ENCODE assay signal across 20 cellular contexts in the genomic region with DNA sequence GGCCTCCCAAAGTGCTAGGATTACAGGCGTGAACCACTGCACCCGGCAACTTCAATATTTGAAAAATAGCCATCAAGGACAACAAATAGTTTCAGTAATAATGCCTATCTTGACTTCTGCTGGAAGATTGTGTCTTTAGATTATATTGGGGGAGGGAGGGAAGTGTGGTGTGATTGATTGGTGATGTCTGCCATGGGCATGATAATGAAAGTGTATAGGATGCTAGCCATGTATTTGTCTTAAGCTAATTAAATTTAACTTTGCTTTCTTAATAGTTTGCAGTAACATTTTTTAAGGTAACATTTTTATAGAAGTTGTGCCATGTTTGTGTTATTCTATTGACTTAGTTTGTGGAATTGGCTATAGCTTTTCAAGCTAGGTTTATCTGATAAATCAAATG. TPM values are rescaled to one million over a fixed set of nuclear protein-coding genes. Genes with fewer than 3 reads are reported as not detected.
A peak's percentile ranks its signal among the peaks of the same experiment; 100 is the strongest.
DNase-seq lines count a peak whose midpoint lies in the region; ATAC-seq and TF ChIP-seq lines count a peak whose summit lies in the region.
"Had no signal": no experiment of that assay in that cellular context is flagged by ENCODE, and none has a peak within 500 bp of the region (broad histone marks: within the 10 kb centered on the region; RNA-seq: fewer than 3 reads in every experiment).

No MANE protein-coding gene starts in this region.

- 93 to 97% methylated on average over 2 of the region's 2 CpGs for WGBS in sigmoid colon, 2 donors

- peak overlapping the region; percentile 10 for H3K4me3 Mint-ChIP-seq in activated CD4-positive, alpha-beta T cell treated with anti-CD3 and anti-CD28 coated beads, Interleukin-2, amount 10 ng/mL, durations not matched to agents 7 days and 5 days
- H3K4me3 Mint-ChIP-seq in WTC11 (peak overlapping the region; percentile 12; the same call in 1 of the 2 replicates), natural killer cell (peak overlapping the region; percentile 62)
- H3K4me3 Mint-ChIP-seq: stimulated activated memory B cell treated with anti-CD40 and anti-IgM and Interleukin-4, amounts not matched to agents 10 μg/mL and 1 μg/mL and 100 μg/mL, for 72 hours had no signal

- H4K20me1 ChIP-seq in DND-41 (ENCODE audit: insufficient read depth, low read length): peaks cover 13% of the 10 kb centered on the region

- H3K27me3 Mint-ChIP-seq in activated CD4-positive, alpha-beta T cell treated with anti-CD3 and anti-CD28 coated beads, Interleukin-2, amount 10 ng/mL, durations not matched to agents 7 days and 5 days: no peaks in the 10 kb centered on the region
- H3K27me3 Mint-ChIP-seq in WTC11 (ENCODE audit: low read depth) (peaks cover 2% of the 10 kb centered on the region), natural killer cell (ENCODE audit: low read depth in 2 of 2) (no peaks in the 10 kb centered on the region)
- H3K27me3 Mint-ChIP-seq: stimulated activated memory B cell treated with anti-CD40 and anti-IgM and Interleukin-4, amounts not matched to agents 10 μg/mL and 1 μg/mL and 100 μg/mL, for 72 hours had no signal

- peaks cover 66% of the 10 kb centered on the region for H3K79me2 ChIP-seq in DND-41 (ENCODE audit: insufficient read depth, low read length)

- TF ChIP-seq POLR2A in sigmoid colon (IDR thresholded peaks at IDR 0.05): no peak

- CTCF ChIA-PET in activated CD4-positive, alpha-beta T cell treated with anti-CD3 and anti-CD28 coated beads, Interleukin-2, amount 10 ng/mL, durations not matched to agents 7 days and 5 days (lab: Charles Lee): interaction anchor here (0.8 to 1.0 kb wide), 2 partner anchors 9 to 10 kb away, joined by 3 read pairs; no protein-coding TSS in a partner anchor
- CTCF ChIA-PET in WTC11 (lab: Charles Lee): interaction anchor here (0.9 kb wide), 1 partner anchor 16 kb away, joined by 3 read pairs; no protein-coding TSS in a partner anchor

- H3K9me3 Mint-ChIP-seq in activated CD4-positive, alpha-beta T cell treated with anti-CD3 and anti-CD28 coated beads, Interleukin-2, amount 10 ng/mL, durations not matched to agents 7 days and 5 days: no peaks in the 10 kb centered on the region
- H3K9me3 Mint-ChIP-seq in WTC11 (no peaks in the 10 kb centered on the region), natural killer cell (no peaks in the 10 kb centered on the region)
- H3K9me3 Mint-ChIP-seq: stimulated activated memory B cell treated with anti-CD40 and anti-IgM and Interleukin-4, amounts not matched to agents 10 μg/mL and 1 μg/mL and 100 μg/mL, for 72 hours had no signal

- intact Hi-C loops in natural killer cell (cut with micrococcal nuclease): no loop called here
- intact Hi-C loops in sigmoid colon (cut with DNase I): no loop called here

- no peak overlapping the region for H2AFZ ChIP-seq in DND-41 (ENCODE audit: low read depth, low read length)

- H3K4me1 Mint-ChIP-seq in activated CD4-positive, alpha-beta T cell treated with anti-CD3 and anti-CD28 coated beads, Interleukin-2, amount 10 ng/mL, durations not matched to agents 7 days and 5 days: peaks cover 48% of the 10 kb centered on the region
- H3K4me1 Mint-ChIP-seq in WTC11 (peaks cover 60% of the 10 kb centered on the region), natural killer cell (peaks cover 66 to 69% of the 10 kb centered on the region in 2 donors)

- H3K9me3 ChIP-seq in DND-41 (ENCODE audit: insufficient read depth, low read length, severe bottlenecking): no peaks in the 10 kb centered on the region
- H3K9me3 ChIP-seq in sigmoid colon: no peaks in the 10 kb centered on the region
- H3K9me3 ChIP-seq: A549, upper lobe of left lung had no signal

- ATAC-seq in DND-41 (ENCODE audit: insufficient read depth, low read depth) (no peak), WTC11 (no peak), natural killer cell (no peak), omental fat pad (ENCODE audit: low FRiP score) (no peak)
- ATAC-seq: A549; left cardiac atrium; stimulated activated memory B cell treated with anti-CD40 and anti-IgM and Interleukin-4, amounts not matched to agents 10 μg/mL and 1 μg/mL and 100 μg/mL, for 72 hours had no signal

- H3K4me3 ChIP-seq in DND-41 (ENCODE audit: low read depth in 1 of 2, low read length in 2 of 2): peak overlapping the region in 1 of 2 experiments; percentile 14; a peak in 1 of 4 replicates
- H3K4me3 ChIP-seq in sigmoid colon: peak overlapping the region in 1 of 4 donors; percentile 85
- H3K4me3 ChIP-seq: A549, smooth muscle cell, upper lobe of left lung had no signal

- no peak for TF ChIP-seq EP300 in sigmoid colon (IDR thresholded peaks at IDR 0.05)

- H3K4me2 ChIP-seq in DND-41 (ENCODE audit: insufficient read depth, low read length): peak overlapping the region; percentile 95
- H3K4me2 ChIP-seq: A549, smooth muscle cell had no signal

- DNase-seq in activated CD4-positive, alpha-beta T cell treated with anti-CD3 and anti-CD28 coated beads, Interleukin-2, amount 10 ng/mL, durations not matched to agents 7 days and 5 days: no peak
- DNase-seq in activated CD4-positive, alpha-beta T cell treated with anti-CD3 and anti-CD28 coated beads for 1 hour: no peak
- DNase-seq in DND-41: no peak
- DNase-seq in WTC11 (ENCODE audit: low spot score): no peak
- DNase-seq in natural killer cell: no peak
- DNase-seq in HuH-7 (ENCODE audit: low spot score): no peak
- no peak for DNase-seq in sigmoid colon
- DNase-seq in omental fat pad (ENCODE audit: low spot score): no peak
- DNase-seq: activated gamma-delta T cell treated with Interleukin-2 at 50 U/mL for 16 hours; COR-L47; HCEC 1CT; left cardiac atrium; NCI-H1048; NK-92 treated with Interleukin-12 subunit alpha and Interleukin-12 subunit beta, amount 100 ng/mL, for 24 hours; posterior cingulate gyrus; Right ventricle myocardium superior; upper lobe of left lung had no signal

- H3K4me1 ChIP-seq in DND-41 (ENCODE audit: insufficient read depth, low read length) (peaks cover 45% of the 10 kb centered on the region), sigmoid colon (peaks cover 0 to 51% (median 36%) of the 10 kb centered on the region in 4 donors)

- no peaks in the 10 kb centered on the region; the same call in 1 of the 2 replicates for H3K36me3 ChIP-seq in DND-41 (ENCODE audit: insufficient read depth, low read length)
- H3K36me3 ChIP-seq in sigmoid colon: no peaks in the 10 kb centered on the region
- H3K36me3 ChIP-seq: upper lobe of left lung had no signal

- peaks cover 3% of the 10 kb centered on the region for H3K36me3 Mint-ChIP-seq in activated CD4-positive, alpha-beta T cell treated with anti-CD3 and anti-CD28 coated beads, Interleukin-2, amount 10 ng/mL, durations not matched to agents 7 days and 5 days (ENCODE audit: low read depth)
- H3K36me3 Mint-ChIP-seq in WTC11 (no peaks in the 10 kb centered on the region), natural killer cell (no peaks in the 10 kb centered on the region)
- H3K36me3 Mint-ChIP-seq: stimulated activated memory B cell treated with anti-CD40 and anti-IgM and Interleukin-4, amounts not matched to agents 10 μg/mL and 1 μg/mL and 100 μg/mL, for 72 hours had no signal

- no peak overlapping the region for H3K9ac ChIP-seq in DND-41 (ENCODE audit: low read depth, low read length)

- H3K27me3 ChIP-seq in DND-41 (ENCODE audit: insufficient read depth, low read length, poor library complexity) (no peaks in the 10 kb centered on the region), sigmoid colon (no peaks in the 10 kb centered on the region)
- H3K27me3 ChIP-seq: upper lobe of left lung had no signal

- POLR2A ChIA-PET in activated CD4-positive, alpha-beta T cell treated with anti-CD3 and anti-CD28 coated beads, Interleukin-2, amount 10 ng/mL, durations not matched to agents 7 days and 5 days (lab: Charles Lee): no interaction called here
- POLR2A ChIA-PET in WTC11 (lab: Charles Lee): no interaction called here

- H3K27ac Mint-ChIP-seq in activated CD4-positive, alpha-beta T cell treated with anti-CD3 and anti-CD28 coated beads, Interleukin-2, amount 10 ng/mL, durations not matched to agents 7 days and 5 days: no peak overlapping the region
- H3K27ac Mint-ChIP-seq in WTC11: no peak overlapping the region
- H3K27ac Mint-ChIP-seq in natural killer cell: no peak overlapping the region
- H3K27ac Mint-ChIP-seq: stimulated activated memory B cell treated with anti-CD40 and anti-IgM and Interleukin-4, amounts not matched to agents 10 μg/mL and 1 μg/mL and 100 μg/mL, for 72 hours had no signal

- TF ChIP-seq CTCF in DND-41 (IDR thresholded peaks at IDR 0.05; ENCODE audit: borderline replicate concordance, extremely low read depth, low read length, poor library complexity, severe bottlenecking) (no peak), WTC11 (IDR thresholded peaks at IDR 0.05) (no peak), natural killer cell (IDR thresholded peaks at IDR 0.05) (no peak), sigmoid colon (IDR thresholded peaks at IDR 0.05) (no peak), omental fat pad (IDR thresholded peaks at IDR 0.05) (no peak)

- H3K27ac ChIP-seq in DND-41 (ENCODE audit: low read length) (no peak overlapping the region), sigmoid colon (no peak overlapping the region)
- H3K27ac ChIP-seq: A549, upper lobe of left lung had no signal

TF ChIP-seq in WTC11, 78 proteins besides CTCF, POLR2A, EP300 and RAD21 (continues in another document):
- TF ChIP-seq PRRX2 (CRISPR knock-in tag; IDR thresholded peaks at IDR 0.05) (no peak), ETV6 (CRISPR knock-in tag; IDR thresholded peaks at IDR 0.05) (no peak), SOX15 (CRISPR knock-in tag; IDR thresholded peaks at IDR 0.05) (no peak), TP53 (CRISPR knock-in tag; IDR thresholded peaks at IDR 0.05) (no peak), ZNF219 (CRISPR knock-in tag; IDR thresholded peaks at IDR 0.05; ENCODE audit: borderline replicate concordance) (no peak)
- TF ChIP-seq, protein P1, sequence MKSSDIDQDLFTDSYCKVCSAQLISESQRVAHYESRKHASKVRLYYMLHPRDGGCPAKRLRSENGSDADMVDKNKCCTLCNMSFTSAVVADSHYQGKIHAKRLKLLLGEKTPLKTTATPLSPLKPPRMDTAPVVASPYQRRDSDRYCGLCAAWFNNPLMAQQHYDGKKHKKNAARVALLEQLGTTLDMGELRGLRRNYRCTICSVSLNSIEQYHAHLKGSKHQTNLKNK (CRISPR knock-in tag; IDR thresholded peaks at IDR 0.05): no peak

RNA-seq across cellular contexts. Expression of gene JMY, which starts 4.6 kb away (rescaled TPM):
- total RNA-seq in activated CD4-positive, alpha-beta T cell treated with anti-CD3 and anti-CD28 coated beads, Interleukin-2, amount 10 ng/mL, durations not matched to agents 7 days and 5 days: 1 to 10 TPM; 4.5 to 4.8 TPM
- 12.4 to 12.5 TPM (median 12.4 TPM) in 3 replicates for total RNA-seq in WTC11 (2021)
- total RNA-seq in natural killer cell: 10 to 100 TPM; 27.6 to 30.4 (median 28.7) TPM
- 10 to 100 TPM; 33.2 to 58.7 (median 39.2) TPM for total RNA-seq in sigmoid colon
- polyA plus RNA-seq in sigmoid colon: 1 to 10 TPM; 1.4 to 3.8 (median 1.8) TPM
- 10 to 100 TPM in 2 of 4 donors, 1 to 10 TPM in 2; 7.0 to 30.1 (median 11.3) TPM for total RNA-seq in omental fat pad

Comparison
In these comparisons a context has a peak if more than half of its experiments do, and no peak if none do; other contexts are left out.
1. H3K4me3 Mint-ChIP-seq: peak in every context shown above with its lines; median percentile 62 in natural killer cell; 12 in WTC11; 10 in activated CD4-positive, alpha-beta T cell treated with anti-CD3 and anti-CD28 coated beads, Interleukin-2, amount 10 ng/mL, durations not matched to agents 7 days and 5 days.